ENCODE assay signal across 8 cellular contexts in genomic region chr4:139083533-139084424, GRCh38.
DNase-seq lines count a peak whose midpoint lies in the region; ATAC-seq, FAIRE-seq and TF ChIP-seq lines count a peak whose summit lies in the region.

No MANE protein-coding gene starts in this region.

- peak; percentile 50 for ATAC-seq in GM19452 (IDR thresholded peaks at IDR 0.05; ENCODE audit: unreplicated experiment)

- peak; percentile 36 for TF ChIP-seq POLR2A in endothelial cell of umbilical vein (IDR thresholded peaks at IDR 0.05; ENCODE audit: low read depth, low read length)

- BruUV-seq in endothelial cell of umbilical vein (replicated peaks; lab: Mats Ljungman, UMichigan): TSS peak; percentile 23

- H3K27ac ChIP-seq in endothelial cell of umbilical vein (ENCODE audit: insufficient read depth, low read depth, low read length): peak overlapping the region; percentile 85

- dilution Hi-C loops in endothelial cell of umbilical vein (cut with MboI; ENCODE audit: extremely low pct_ligation_motif_present, low sequenced_read_pairs): no loop called here

- H3K4me1 ChIP-seq in endothelial cell of umbilical vein (ENCODE audit: control insufficient read depth, extremely low read depth, insufficient read depth, low read length): peaks cover 19% of the 10 kb centered on the region

- H3K9me1 ChIP-seq in endothelial cell of umbilical vein (replicated peaks; ENCODE audit: control insufficient read depth, extremely low read depth, insufficient read depth, low read length): no peaks in the 10 kb centered on the region

- H3K27me3 ChIP-seq in endothelial cell of umbilical vein (ENCODE audit: control insufficient read depth in 2 of 2, insufficient read depth in 2 of 2, low read length in 2 of 2): no peaks in the 10 kb centered on the region

- peak in 1 of 2 donors; percentile 49 for TF ChIP-seq CTCF in endothelial cell of umbilical vein (IDR thresholded peaks at IDR 0.05; ENCODE audit: extremely low read depth in 1 of 2, insufficient read depth in 1 of 2, low read depth in 1 of 2, low read length in 2 of 2)

- no peaks in the 10 kb centered on the region for H3K9me3 ChIP-seq in endothelial cell of umbilical vein (replicated peaks; ENCODE audit: control insufficient read depth, insufficient read depth, low read length)

- H2AFZ ChIP-seq in endothelial cell of umbilical vein (ENCODE audit: low read depth, low read length): peak overlapping the region; percentile 84

- CTCF ChIA-PET in endothelial cell of umbilical vein (lab: Charles Lee): interaction anchor here (0.9 to 5.7 kb wide), 3 partner anchors 16 to 218 kb away, joined by 3 to 66 read pairs (median 4); partner anchors contain the start of gene NAA15

- H3K4me2 ChIP-seq in endothelial cell of umbilical vein (ENCODE audit: insufficient read depth, low read length): peak overlapping the region; percentile 62

- POLR2A ChIA-PET in endothelial cell of umbilical vein (lab: Charles Lee): interaction anchor here (1.1 kb wide), 1 partner anchor 94 kb away, joined by 3 read pairs; the partner anchor contains the start of gene ELF2

- no peaks in the 10 kb centered on the region for H3K36me3 ChIP-seq in endothelial cell of umbilical vein (ENCODE audit: control insufficient read depth in 2 of 2, extremely low read depth in 1 of 2, insufficient read depth in 2 of 2, low read length in 2 of 2)

- H4K20me1 ChIP-seq in endothelial cell of umbilical vein (replicated peaks; ENCODE audit: control insufficient read depth, extremely low read depth, insufficient read depth, low read length): peaks cover 2% of the 10 kb centered on the region

- peak; percentile 83 for DNase-seq in COLO829 (ENCODE audit: low spot score)
- peak; percentile 90 for DNase-seq in HK-2 (ENCODE audit: unreplicated experiment)
- peak; percentile 76 to 79 for DNase-seq in NOMO-1 (lab: John Stamatoyannopoulos, UW; ENCODE audit: unreplicated experiment in 2 of 2)
- DNase-seq in activated CD8-positive, alpha-beta memory T cell treated with anti-CD3 and anti-CD28 coated beads, Interleukin-2, amount 50 U/mL, for 1 hour (ENCODE audit: extremely low read depth): peak; percentile 43
- DNase-seq in endothelial cell of umbilical vein (ENCODE audit: low read depth, low spot score): peak; percentile 91
- peak; percentile 66 for DNase-seq in middle frontal gyrus (ENCODE audit: extremely low spot score, low spot score)
- peak; percentile 48 to 59 for DNase-seq in stimulated activated CD8-positive, alpha-beta memory T cell treated with anti-CD3 and anti-CD28 coated beads, Interleukin-2, amount 100 ng/mL, for 1 hour (ENCODE audit: low read depth in 2 of 2)

- peaks cover 47% of the 10 kb centered on the region for H3K79me2 ChIP-seq in endothelial cell of umbilical vein (ENCODE audit: control insufficient read depth, insufficient read depth, low read length)

- H3K4me3 ChIP-seq in endothelial cell of umbilical vein (replicated peaks in 1 of 3; ENCODE audit: insufficient read depth in 1 of 3, low read depth in 1 of 3, low read length in 3 of 3): peak overlapping the region; percentile 65 to 100 (median 87)

- intact Hi-C loops in endothelial cell of umbilical vein (cut with micrococcal nuclease): loop anchor here (1.0 kb wide), 5 partner anchors 53 to 370 kb away; partner anchors contain the start of genes ELF2, NAA15 and NOCT

- peak overlapping the region; percentile 97 for H3K9ac ChIP-seq in endothelial cell of umbilical vein (replicated peaks; ENCODE audit: extremely low read depth, insufficient read depth, low read length)

- FAIRE-seq in endothelial cell of umbilical vein (lab: Jason Lieb, UNC): no peak

TF ChIP-seq in endothelial cell of umbilical vein, 7 proteins besides CTCF, POLR2A, EP300 and RAD21:
- TF ChIP-seq FOS (IDR thresholded peaks at IDR 0.05; ENCODE audit: borderline replicate concordance, insufficient read depth, low read length) (no peak), POLR2AphosphoS5 (IDR thresholded peaks at IDR 0.05; ENCODE audit: insufficient read depth, low read depth, low read length) (peak; percentile 48), GATA2 (IDR thresholded peaks at IDR 0.05; ENCODE audit: insufficient read depth, insufficient read length, low read depth, low read length) (no peak), MYC (IDR thresholded peaks at IDR 0.05; ENCODE audit: low read depth, low read length) (peak; percentile 62), MAX (IDR thresholded peaks at IDR 0.05; ENCODE audit: insufficient read depth, insufficient read length) (peak; percentile 7), JUN (IDR thresholded peaks at IDR 0.05; ENCODE audit: borderline replicate concordance, insufficient read depth, insufficient read length, low read depth) (no peak), EZH2 (IDR thresholded peaks at IDR 0.05; ENCODE audit: borderline replicate concordance, low read depth, low read length, severe bottlenecking) (no peak)

Comparison
In these comparisons a context has a peak if more than half of its experiments do, and no peak if none do; other contexts are left out.
1. Peak in every context shown above with its lines: DNase-seq, ATAC-seq, H3K4me3 ChIP-seq and H3K27ac ChIP-seq.